ENCODE assay signal across 9 cellular contexts in genomic region chr6:166775180-166775922, GRCh38.
DNase-seq lines count a peak whose midpoint lies in the region; TF ChIP-seq lines count a peak whose summit lies in the region.
"Had no signal": no experiment of that assay in that cellular context is flagged by ENCODE, and none has a peak within 500 bp of the region (broad histone marks: within the 10 kb centered on the region; RNA-seq: fewer than 3 reads in every experiment).

No MANE protein-coding gene starts in this region.

- H3K27me3 ChIP-seq in parathyroid adenoma (ENCODE audit: control insufficient read depth, insufficient read depth, low read length) (no peaks in the 10 kb centered on the region), vagina (no peaks in the 10 kb centered on the region)

- no peak overlapping the region for H2AFZ ChIP-seq in parathyroid adenoma

- H3K9me3 ChIP-seq in parathyroid adenoma (ENCODE audit: control insufficient read depth, low read length): no peaks in the 10 kb centered on the region
- H3K9me3 ChIP-seq in vagina: no peaks in the 10 kb centered on the region
- H3K9me3 ChIP-seq: BLaER1 treated with 17β-estradiol and CSF1 and Interleukin-3, amounts not matched to agents 10 nM and 100 nM had no signal

- no peaks in the 10 kb centered on the region for H3K79me2 ChIP-seq in parathyroid adenoma

- no peak overlapping the region for H3K9ac ChIP-seq in parathyroid adenoma
- H3K9ac ChIP-seq: BLaER1 treated with 17β-estradiol and CSF1 and Interleukin-3, amounts not matched to agents 10 nM and 100 nM had no signal

- H3K4me1 ChIP-seq in parathyroid adenoma: no peaks in the 10 kb centered on the region
- H3K4me1 ChIP-seq in vagina: no peaks in the 10 kb centered on the region

- H3K36me3 ChIP-seq in parathyroid adenoma (ENCODE audit: control insufficient read depth, insufficient read depth, low read length): no peaks in the 10 kb centered on the region
- H3K36me3 ChIP-seq in vagina: no peaks in the 10 kb centered on the region
- H3K36me3 ChIP-seq: BLaER1 treated with 17β-estradiol and CSF1 and Interleukin-3, amounts not matched to agents 10 nM and 100 nM had no signal

- DNase-seq in NCI-H2196 (lab: John Stamatoyannopoulos, UW; ENCODE audit: unreplicated experiment) (peak; percentile 59), NCI-H2196 treated with DMSO at 0.1 percent for 48 hours (lab: John Stamatoyannopoulos, UW; ENCODE audit: unreplicated experiment) (no peak), KG1 (lab: John Stamatoyannopoulos, UW) (peak; percentile 55), SHP77 (lab: John Stamatoyannopoulos, UW) (peak; percentile 65 to 66), germinal center (ENCODE audit: low spot score) (peak; percentile 78), vagina (ENCODE audit: extremely low spot score in 2 of 2) (no peak)
- peak; percentile 38 for DNase-seq in activated gamma-delta T cell treated with anti-CD3 and anti-CD28 coated beads, Interleukin-2, amount 50 U/mL, for 16 hours (ENCODE audit: low read depth)

- no peak for TF ChIP-seq POLR2A in vagina (IDR thresholded peaks at IDR 0.05)

- no peak overlapping the region for H3K4me3 ChIP-seq in parathyroid adenoma (ENCODE audit: low read depth, low read length)
- no peak overlapping the region for H3K4me3 ChIP-seq in vagina
- H3K4me3 ChIP-seq: BLaER1 treated with 17β-estradiol and CSF1 and Interleukin-3, amounts not matched to agents 10 nM and 100 nM had no signal

- H3K27ac ChIP-seq in parathyroid adenoma (no peak overlapping the region), vagina (no peak overlapping the region)
- H3K27ac ChIP-seq: BLaER1 treated with 17β-estradiol and CSF1 and Interleukin-3, amounts not matched to agents 10 nM and 100 nM had no signal

- no peak overlapping the region for H3K4me2 ChIP-seq in parathyroid adenoma (ENCODE audit: low read length)
- H3K4me2 ChIP-seq: BLaER1 treated with 17β-estradiol and CSF1 and Interleukin-3, amounts not matched to agents 10 nM and 100 nM had no signal

- peak; percentile 86 for TF ChIP-seq CTCF in parathyroid adenoma (IDR thresholded peaks at IDR 0.05)
- peak; percentile 64 to 68 (median 65) for TF ChIP-seq CTCF in vagina (IDR thresholded peaks at IDR 0.05)

- intact Hi-C loops in vagina (cut with DNase I): no loop called here

Comparison
In these comparisons a context has a peak if more than half of its experiments do, and no peak if none do; other contexts are left out.
1. DNase-seq: peak in NCI-H2196 (single experiment), KG1 (single experiment), SHP77 (2 of 2), activated gamma-delta T cell treated with anti-CD3 and anti-CD28 coated beads, Interleukin-2, amount 50 U/mL, for 16 hours (single experiment) and germinal center (single experiment); none in NCI-H2196 treated with DMSO at 0.1 percent for 48 hours (single experiment) and vagina (0 of 2).